ENCODE assay signal across 8 cellular contexts in the genomic region with DNA sequence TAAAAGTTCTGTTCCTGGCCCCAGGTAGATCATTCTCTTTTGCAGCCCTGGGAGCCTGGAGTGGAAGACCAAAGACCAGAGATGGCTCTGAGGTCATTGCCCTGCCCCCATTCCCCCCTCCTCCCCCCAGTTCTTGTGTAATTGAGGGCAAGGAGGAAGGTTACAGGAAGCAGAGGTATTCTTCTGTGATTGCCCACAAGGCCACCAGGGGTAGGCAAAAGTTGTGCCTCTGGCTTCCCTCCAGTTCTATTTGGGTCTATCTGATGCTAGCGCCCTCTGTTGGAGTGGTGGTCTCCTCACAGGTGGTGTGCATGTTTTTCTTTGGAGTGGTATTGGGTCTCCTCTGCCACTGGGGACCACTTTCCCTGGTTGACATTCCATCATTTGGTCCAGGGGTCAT. TPM values are rescaled to one million over a fixed set of nuclear protein-coding genes. Genes with fewer than 3 reads are reported as not detected.
DNase-seq lines count a peak whose midpoint lies in the region; ATAC-seq and TF ChIP-seq lines count a peak whose summit lies in the region.

No MANE protein-coding gene starts in this region.

- no peak for TF ChIP-seq CTCF in MCF 10A (IDR thresholded peaks at IDR 0.05; ENCODE audit: unreplicated experiment)
- TF ChIP-seq CTCF in mammary epithelial cell (conservative IDR thresholded peaks at IDR 0.05 in 1 of 2, IDR thresholded peaks at IDR 0.05 in 1 of 2; ENCODE audit: extremely low read depth in 1 of 2, insufficient read depth in 1 of 2, low read depth in 1 of 2, low read length in 2 of 2): peak in 1 of 2 donors; percentile 26
- TF ChIP-seq CTCF in WTC11 (IDR thresholded peaks at IDR 0.05): peak; percentile 77
- TF ChIP-seq CTCF in foreskin keratinocyte (conservative IDR thresholded peaks at IDR 0.05): peak; percentile 56
- TF ChIP-seq CTCF in type B pancreatic cell (conservative IDR thresholded peaks at IDR 0.05): peak; percentile 55
- no peak for TF ChIP-seq CTCF in GM20000 (IDR thresholded peaks at IDR 0.05; ENCODE audit: extremely low read depth, missing control alignments)

- POLR2A ChIA-PET in MCF 10A (lab: Yijun Ruan, JAX) (no interaction called here), WTC11 (lab: Charles Lee) (no interaction called here)

- H3K36me3 Mint-ChIP-seq in MCF 10A (ENCODE audit: insufficient read depth, unreplicated experiment) (no peaks in the 10 kb centered on the region), WTC11 (peaks cover 6% of the 10 kb centered on the region; the same call in 1 of the 2 replicates), type B pancreatic cell (no peaks in the 10 kb centered on the region)

- H3K9me3 Mint-ChIP-seq in MCF 10A (ENCODE audit: unreplicated experiment) (no peaks in the 10 kb centered on the region), WTC11 (peaks cover 15% of the 10 kb centered on the region), type B pancreatic cell (no peaks in the 10 kb centered on the region)

- H3K9ac ChIP-seq in mammary epithelial cell (ENCODE audit: insufficient read depth, low read length): no peak overlapping the region

- H3K27me3 Mint-ChIP-seq in MCF 10A (ENCODE audit: insufficient read depth, unreplicated experiment) (no peaks in the 10 kb centered on the region), WTC11 (ENCODE audit: low read depth) (peaks cover 20% of the 10 kb centered on the region; the same call in 1 of the 2 replicates), type B pancreatic cell (no peaks in the 10 kb centered on the region)

- H3K27ac Mint-ChIP-seq in MCF 10A (ENCODE audit: low read depth, unreplicated experiment) (no peak overlapping the region), WTC11 (no peak overlapping the region), type B pancreatic cell (no peak overlapping the region)

- H3K36me3 ChIP-seq in mammary epithelial cell (ENCODE audit: insufficient read depth, low read length): no peaks in the 10 kb centered on the region

- intact Hi-C loops in MCF 10A (cut with micrococcal nuclease): loop anchor here (5.0 to 10.0 kb wide), 2 partner anchors 183 to 750 kb away; a partner anchor contains a TSS
- intact Hi-C loops in mammary epithelial cell (cut with micrococcal nuclease): no loop called here

- no peak overlapping the region for H3K4me2 ChIP-seq in mammary epithelial cell (ENCODE audit: insufficient read depth, low read depth, low read length)

- dilution Hi-C loops in mammary epithelial cell (cut with HindIII; ENCODE audit: low sequenced_read_pairs): no loop called here

- BruUV-seq in MCF 10A (replicated peaks; lab: Mats Ljungman, UMichigan): no TSS peak
- BruUV-seq in mammary epithelial cell (replicated peaks; lab: Mats Ljungman, UMichigan): no TSS peak

- no peak overlapping the region for H2AFZ ChIP-seq in mammary epithelial cell (ENCODE audit: low read depth, low read length)

- H3K4me3 Mint-ChIP-seq in MCF 10A (ENCODE audit: unreplicated experiment) (no peak overlapping the region), WTC11 (no peak overlapping the region), type B pancreatic cell (no peak overlapping the region)

- H3K4me1 ChIP-seq in mammary epithelial cell (ENCODE audit: insufficient read depth, low read length) (no peaks in the 10 kb centered on the region), foreskin keratinocyte (no peaks in the 10 kb centered on the region)

- peak; percentile 86 for ATAC-seq in WTC11
- peak; percentile 29 for ATAC-seq in foreskin keratinocyte
- no peak for ATAC-seq in GM21381 (IDR thresholded peaks at IDR 0.05; ENCODE audit: unreplicated experiment)
- no peak for ATAC-seq in HG03460 (IDR thresholded peaks at IDR 0.05; ENCODE audit: unreplicated experiment)

- DNase-seq in MCF 10A (ENCODE audit: unreplicated experiment) (peak; percentile 13), mammary epithelial cell (no peak), WTC11 (ENCODE audit: low spot score) (peak; percentile 64), foreskin keratinocyte (no peak), type B pancreatic cell (ENCODE audit: extremely low spot score, unreplicated experiment) (no peak), GM20000 (ENCODE audit: low spot score) (no peak)

- no peaks in the 10 kb centered on the region for H3K4me1 Mint-ChIP-seq in MCF 10A (ENCODE audit: insufficient read depth, unreplicated experiment)
- H3K4me1 Mint-ChIP-seq in WTC11: peaks cover 27% of the 10 kb centered on the region
- peaks cover 23% of the 10 kb centered on the region for H3K4me1 Mint-ChIP-seq in type B pancreatic cell (ENCODE audit: unreplicated experiment)

- no peaks in the 10 kb centered on the region for H3K9me3 ChIP-seq in mammary epithelial cell (replicated peaks; ENCODE audit: insufficient read depth, low read length)

- no peaks in the 10 kb centered on the region for H3K79me2 ChIP-seq in mammary epithelial cell (ENCODE audit: insufficient read depth, low read length)

- no peak overlapping the region for H3K4me3 ChIP-seq in mammary epithelial cell (replicated peaks in 1 of 3; ENCODE audit: insufficient read depth in 1 of 3, low read depth in 2 of 3, low read length in 3 of 3)

- in situ Hi-C loops in mammary epithelial cell (cut with MboI; ENCODE audit: low sequenced_read_pairs in 2 of 2): loop anchor here (5.0 kb wide), 3 partner anchors 183 to 273 kb away; a partner anchor contains a TSS

- no peaks in the 10 kb centered on the region for H4K20me1 ChIP-seq in mammary epithelial cell (ENCODE audit: insufficient read depth, low read length)

- H3K27me3 ChIP-seq in mammary epithelial cell (ENCODE audit: insufficient read depth, low read length): no peaks in the 10 kb centered on the region
- no peaks in the 10 kb centered on the region for H3K27me3 ChIP-seq in foreskin keratinocyte

- CTCF ChIA-PET in MCF 10A (lab: Yijun Ruan, JAX) (interaction anchor here (0.6 to 17.8 kb wide), 8 partner anchors 9 to 477 kb away, joined by 3 to 516 read pairs (median 24); no protein-coding TSS in a partner anchor), mammary epithelial cell (lab: Charles Lee; ENCODE audit: low non-redundant PET) (interaction anchor here (0.6 kb wide), 1 partner anchor 541 kb away, joined by 6 read pairs; no protein-coding TSS in a partner anchor), WTC11 (lab: Charles Lee) (interaction anchor here (0.8 to 6.0 kb wide), 8 partner anchors 32 to 536 kb away, joined by 3 to 70 read pairs (median 4); a partner anchor contains a TSS)

- H3K27ac ChIP-seq in mammary epithelial cell (ENCODE audit: insufficient read depth, low read depth, low read length) (no peak overlapping the region), foreskin keratinocyte (no peak overlapping the region)

- WGBS in mammary epithelial cell (ENCODE audit: low coverage, missing lambda C conversion rate): 93% methylated on average over 1 of the region's 1 CpG

TF ChIP-seq in WTC11, 78 proteins besides CTCF, POLR2A, EP300 and RAD21 (continues in another document):
- no peak for TF ChIP-seq ZNF219 (CRISPR knock-in tag; IDR thresholded peaks at IDR 0.05; ENCODE audit: borderline replicate concordance)
- TF ChIP-seq FOXK1 (CRISPR knock-in tag; IDR thresholded peaks at IDR 0.05): 0 out of 2 replicates have a peak, but pooled peaks have one; percentile 23
- no peak for TF ChIP-seq PRDM15 (CRISPR knock-in tag; IDR thresholded peaks at IDR 0.05)
- TF ChIP-seq ATF3 (CRISPR knock-in tag; conservative IDR thresholded peaks at IDR 0.05): no peak
- no peak for TF ChIP-seq CREM (CRISPR knock-in tag; IDR thresholded peaks at IDR 0.05)

RNA-seq across cellular contexts. Expression of gene CRY1, which starts 41.2 kb away (rescaled TPM):
- 11.6 and 14.9 TPM in 2 replicates for total RNA-seq in MCF 10A (2022)
- 10 to 100 TPM; 10.0 to 12.3 TPM for total RNA-seq in mammary epithelial cell
- polyA plus RNA-seq in mammary epithelial cell: 4.2 TPM
- polyA minus RNA-seq in mammary epithelial cell: 0.78 TPM
- total RNA-seq in WTC11 (2021): 23.1 to 25.5 TPM (median 24.8 TPM) in 3 replicates
- 8.6 and 12.0 TPM in 2 replicates for total RNA-seq in foreskin keratinocyte
- polyA plus RNA-seq in foreskin keratinocyte: 3.6 and 5.5 TPM in 2 replicates
- 14.6 and 23.9 TPM in 2 replicates for total RNA-seq in type B pancreatic cell (ENCODE audit: low replicate concordance)

Comparison
In these comparisons a context has a peak if more than half of its experiments do, and no peak if none do; other contexts are left out.
1. DNase-seq: peak in MCF 10A (single experiment) and WTC11 (single experiment); none in mammary epithelial cell (single experiment), foreskin keratinocyte (0 of 2), type B pancreatic cell (single experiment) and GM20000 (single experiment).
2. CTCF ChIP-seq: peak in WTC11 (single experiment), foreskin keratinocyte (single experiment) and type B pancreatic cell (single experiment); none in MCF 10A (single experiment) and GM20000 (single experiment).
3. ATAC-seq: peak in WTC11 (single experiment) and foreskin keratinocyte (single experiment); none in GM21381 (single experiment) and HG03460 (single experiment).